Comparison of ENCODE assay signal across 1 cellular context in genomic region chr17:71338396-71338795, GRCh38.
TF ChIP-seq lines count a peak whose summit lies in the region.

No MANE protein-coding gene starts in this region.

TF ChIP-seq in H1, 55 proteins besides CTCF, POLR2A, EP300 and RAD21 (continued from another document):
- TF ChIP-seq CEBPB (IDR thresholded peaks at IDR 0.05; ENCODE audit: low read depth, low read length): no peak
- TF ChIP-seq NANOG (IDR thresholded peaks at IDR 0.05; ENCODE audit: insufficient read depth, low read depth, low read length, poor library complexity, severe bottlenecking): no peak
- no peak for TF ChIP-seq SP1 (IDR thresholded peaks at IDR 0.05; ENCODE audit: low read depth, low read length)
- no peak for TF ChIP-seq TEAD4 (IDR thresholded peaks at IDR 0.05; ENCODE audit: low read depth, low read length)
- no peak for TF ChIP-seq POLR2AphosphoS5 (IDR thresholded peaks at IDR 0.05; ENCODE audit: low read depth, low read length)
- TF ChIP-seq KDM4A (IDR thresholded peaks at IDR 0.05; ENCODE audit: low read depth, low read length, severe bottlenecking): no peak
